ENCODE assay signal across 9 cellular contexts in genomic region chr2:27771548-27772335, GRCh38. TPM values are rescaled to one million over a fixed set of nuclear protein-coding genes. Genes with fewer than 3 reads are reported as not detected.
DNase-seq lines count a peak whose midpoint lies in the region; ATAC-seq, FAIRE-seq and TF ChIP-seq lines count a peak whose summit lies in the region.
"Had no signal": no experiment of that assay in that cellular context is flagged by ENCODE, and none has a peak within 500 bp of the region (broad histone marks: within the 10 kb centered on the region; RNA-seq: fewer than 3 reads in every experiment).

Gene MRPL33 (plus strand): TSS chr2:27771719. CDS start chr2:27771778, 59 bp downstream.

- H3K4me3 ChIP-seq in AG10803 (ENCODE audit: low read length) (peak within 1 kb of the TSS; percentile 86), kidney (ENCODE audit: low read length in 2 of 2) (peak within 1 kb of the TSS; percentile 84 to 96)

- DNase-seq in AG10803 (ENCODE audit: low read depth) (peak; percentile 85), NCI-H510A (lab: John Stamatoyannopoulos, UW) (peak; percentile 92), chondrocyte (ENCODE audit: low spot score) (peak; percentile 97), kidney (peak; percentile 98)
- DNase-seq in activated CD4-positive, alpha-beta T cell treated with anti-CD3 and anti-CD28 coated beads for 1 hour, result peak; percentile 84
- peak; percentile 84 to 91 for DNase-seq in stimulated activated CD4-positive, alpha-beta T cell treated with anti-CD3 and anti-CD28 coated beads, Interleukin-15, amount 100 ng/mL, for 48 hours (ENCODE audit: low read depth in 2 of 2)

- peaks cover 0 to 5% of the 10 kb centered on the region in 2 donors for H3K36me3 ChIP-seq in kidney (ENCODE audit: control insufficient read depth in 1 of 2, insufficient read depth in 2 of 2, low read length in 2 of 2)

- H3K4me1 Mint-ChIP-seq in chondrocyte (ENCODE audit: low read depth), result peaks cover 48% of the 10 kb centered on the region

- FAIRE-seq in kidney (lab: Jason Lieb, UNC), result no peak
- FAIRE-seq: colon had no signal

- H3K27me3 Mint-ChIP-seq in chondrocyte (ENCODE audit: low read depth), result no peaks in the 10 kb centered on the region

- no peaks in the 10 kb centered on the region for H3K9me3 ChIP-seq in kidney (ENCODE audit: control insufficient read depth in 1 of 2, low read length in 2 of 2)

- TF ChIP-seq CTCF in AG10803 (conservative IDR thresholded peaks at IDR 0.05; ENCODE audit: low read length), result no peak
- TF ChIP-seq CTCF in chondrocyte (IDR thresholded peaks at IDR 0.05), result no peak
- TF ChIP-seq CTCF in kidney (IDR thresholded peaks at IDR 0.05; ENCODE audit: borderline replicate concordance, extremely low read depth, insufficient read depth), result no peak

- ATAC-seq in GM19043 (IDR thresholded peaks at IDR 0.05; ENCODE audit: low read depth, unreplicated experiment) (peak; percentile 99), HG03378 (IDR thresholded peaks at IDR 0.05; ENCODE audit: unreplicated experiment) (peak; percentile 87)

- intact Hi-C loops in kidney (cut with DNase I), result no loop called here

- H3K27ac Mint-ChIP-seq in chondrocyte (ENCODE audit: unreplicated experiment), result peak within 1 kb of the TSS; percentile 98

- peak within 1 kb of the TSS; percentile 95 for H3K27ac ChIP-seq in kidney (ENCODE audit: low read depth in 2 of 2, low read length in 2 of 2)

- peak within 1 kb of the TSS; percentile 99 for H3K4me3 Mint-ChIP-seq in chondrocyte (ENCODE audit: unreplicated experiment)

- no peaks in the 10 kb centered on the region for H3K9me3 Mint-ChIP-seq in chondrocyte (ENCODE audit: low read depth)

- H3K4me1 ChIP-seq in kidney (ENCODE audit: control insufficient read depth in 1 of 2, insufficient read depth in 1 of 2, low read depth in 1 of 2, low read length in 2 of 2), result peaks cover 9 to 15% of the 10 kb centered on the region in 2 donors

- H3K36me3 Mint-ChIP-seq in chondrocyte (ENCODE audit: low read depth), result peaks cover 8% of the 10 kb centered on the region

- peak within 1 kb of the TSS; percentile 85 to 97 for H3K9ac ChIP-seq in kidney (ENCODE audit: low read length in 2 of 2)

RNA-seq across cellular contexts. Expression of gene MRPL33, which starts in this region (rescaled TPM):
- total RNA-seq in chondrocyte, result 59.9 to 64.9 TPM (median 62.1 TPM) in 3 replicates
- total RNA-seq in kidney, result 107 TPM
- 312 TPM for polyA plus RNA-seq in kidney (ENCODE audit: insufficient read depth, low read depth, low replicate concordance)

Comparison
In these comparisons a context has a peak if more than half of its experiments do, and no peak if none do; other contexts are left out.
1. Peak in every context shown above with its lines: DNase-seq, ATAC-seq, H3K4me3 ChIP-seq and H3K27ac ChIP-seq.